In genomic region chr3:48562367-48563095, GRCh38 we compare ENCODE assay signal across 1 cellular context.
TF ChIP-seq lines count a peak whose summit lies in the region.

No MANE protein-coding gene starts in this region.

TF ChIP-seq in HepG2, 621 proteins besides CTCF, POLR2A, EP300 and RAD21:
- TF ChIP-seq ZBTB33 (CRISPR knock-in tag; IDR thresholded peaks at IDR 0.05) (peak; percentile 66; the same call in 1 of the 2 replicates), KLF9 (CRISPR knock-in tag; IDR thresholded peaks at IDR 0.05; ENCODE audit: low read depth) (no peak)
